In the genomic region with DNA sequence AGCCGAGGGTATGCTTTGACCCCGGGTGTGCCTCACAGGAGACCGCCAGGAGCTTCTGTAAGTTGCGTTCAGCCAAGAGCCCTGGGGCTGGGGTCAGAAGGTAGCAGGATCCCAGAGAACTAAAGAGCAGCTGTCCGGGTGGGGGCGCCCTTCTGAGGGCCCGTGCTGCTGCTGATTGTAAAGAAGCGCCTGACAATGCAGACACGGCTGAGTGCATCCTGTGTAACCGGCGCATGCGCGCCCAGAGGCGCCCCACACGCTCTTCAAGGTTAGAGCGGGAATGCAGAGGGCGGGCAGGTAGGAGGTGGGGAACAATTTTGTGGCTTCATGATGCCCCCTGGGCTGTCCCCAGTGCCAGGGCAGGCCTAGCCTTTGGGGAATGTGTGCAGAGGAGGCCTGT, we compare ENCODE assay signal across 1 cellular context.
TF ChIP-seq lines count a peak whose summit lies in the region.

No MANE protein-coding gene starts in this region.

TF ChIP-seq in H1, 55 proteins besides CTCF, POLR2A, EP300 and RAD21:
- TF ChIP-seq RFX5 (IDR thresholded peaks at IDR 0.05; ENCODE audit: borderline replicate concordance, low read depth, low read length) (no peak), CBX5 (IDR thresholded peaks at IDR 0.05; ENCODE audit: low read depth, low read length) (no peak), TAF1 (IDR thresholded peaks at IDR 0.05; ENCODE audit: low read depth, low read length) (0 out of 2 replicates have a peak, but pooled peaks have one; percentile 27), NRF1 (IDR thresholded peaks at IDR 0.05; ENCODE audit: low read depth, low read length) (peak; percentile 87), CREB1 (IDR thresholded peaks at IDR 0.05) (0 out of 2 replicates have a peak, but pooled peaks have one; percentile 18), E2F6 (IDR thresholded peaks at IDR 0.05) (peak; percentile 98), SAP30 (IDR thresholded peaks at IDR 0.05; ENCODE audit: insufficient read depth, insufficient replicate concordance, low read length) (no peak), EGR1 (IDR thresholded peaks at IDR 0.05; ENCODE audit: borderline replicate concordance, low read depth, low read length) (no peak), HDAC6 (IDR thresholded peaks at IDR 0.05; ENCODE audit: low read depth, low read length) (no peak), SRF (IDR thresholded peaks at IDR 0.05; ENCODE audit: low read depth, low read length) (no peak), KDM4A (IDR thresholded peaks at IDR 0.05; ENCODE audit: low read depth, low read length, severe bottlenecking) (no peak), ATF2 (IDR thresholded peaks at IDR 0.05; ENCODE audit: low read length) (no peak), GABPA (IDR thresholded peaks at IDR 0.05; ENCODE audit: borderline replicate concordance, insufficient read depth, low read length) (no peak), TAF7 (optimal IDR thresholded peaks at IDR 0.05; ENCODE audit: borderline replicate concordance, low read depth, low read length) (no peak), BRCA1 (IDR thresholded peaks at IDR 0.05; ENCODE audit: low read depth, low read length) (no peak), TCF12 (IDR thresholded peaks at IDR 0.05; ENCODE audit: low read depth, low read length) (0 out of 2 replicates have a peak, but pooled peaks have one; percentile 30), ZNF274 (IDR thresholded peaks at IDR 0.05; ENCODE audit: borderline replicate concordance, extremely low read depth, low read length) (no peak), TEAD4 (IDR thresholded peaks at IDR 0.05; ENCODE audit: low read depth, low read length) (peak; percentile 58), RBBP5 (IDR thresholded peaks at IDR 0.05; ENCODE audit: borderline replicate concordance, low read depth, low read length) (no peak), FOSL1 (IDR thresholded peaks at IDR 0.05; ENCODE audit: insufficient read depth, low read depth, low read length) (no peak), CHD2 (IDR thresholded peaks at IDR 0.05; ENCODE audit: low read length) (no peak), RNF2 (IDR thresholded peaks at IDR 0.05; ENCODE audit: borderline replicate concordance, low read depth, low read length, missing control alignments, poor library complexity, severe bottlenecking) (no peak)
- TF ChIP-seq, protein P1, sequence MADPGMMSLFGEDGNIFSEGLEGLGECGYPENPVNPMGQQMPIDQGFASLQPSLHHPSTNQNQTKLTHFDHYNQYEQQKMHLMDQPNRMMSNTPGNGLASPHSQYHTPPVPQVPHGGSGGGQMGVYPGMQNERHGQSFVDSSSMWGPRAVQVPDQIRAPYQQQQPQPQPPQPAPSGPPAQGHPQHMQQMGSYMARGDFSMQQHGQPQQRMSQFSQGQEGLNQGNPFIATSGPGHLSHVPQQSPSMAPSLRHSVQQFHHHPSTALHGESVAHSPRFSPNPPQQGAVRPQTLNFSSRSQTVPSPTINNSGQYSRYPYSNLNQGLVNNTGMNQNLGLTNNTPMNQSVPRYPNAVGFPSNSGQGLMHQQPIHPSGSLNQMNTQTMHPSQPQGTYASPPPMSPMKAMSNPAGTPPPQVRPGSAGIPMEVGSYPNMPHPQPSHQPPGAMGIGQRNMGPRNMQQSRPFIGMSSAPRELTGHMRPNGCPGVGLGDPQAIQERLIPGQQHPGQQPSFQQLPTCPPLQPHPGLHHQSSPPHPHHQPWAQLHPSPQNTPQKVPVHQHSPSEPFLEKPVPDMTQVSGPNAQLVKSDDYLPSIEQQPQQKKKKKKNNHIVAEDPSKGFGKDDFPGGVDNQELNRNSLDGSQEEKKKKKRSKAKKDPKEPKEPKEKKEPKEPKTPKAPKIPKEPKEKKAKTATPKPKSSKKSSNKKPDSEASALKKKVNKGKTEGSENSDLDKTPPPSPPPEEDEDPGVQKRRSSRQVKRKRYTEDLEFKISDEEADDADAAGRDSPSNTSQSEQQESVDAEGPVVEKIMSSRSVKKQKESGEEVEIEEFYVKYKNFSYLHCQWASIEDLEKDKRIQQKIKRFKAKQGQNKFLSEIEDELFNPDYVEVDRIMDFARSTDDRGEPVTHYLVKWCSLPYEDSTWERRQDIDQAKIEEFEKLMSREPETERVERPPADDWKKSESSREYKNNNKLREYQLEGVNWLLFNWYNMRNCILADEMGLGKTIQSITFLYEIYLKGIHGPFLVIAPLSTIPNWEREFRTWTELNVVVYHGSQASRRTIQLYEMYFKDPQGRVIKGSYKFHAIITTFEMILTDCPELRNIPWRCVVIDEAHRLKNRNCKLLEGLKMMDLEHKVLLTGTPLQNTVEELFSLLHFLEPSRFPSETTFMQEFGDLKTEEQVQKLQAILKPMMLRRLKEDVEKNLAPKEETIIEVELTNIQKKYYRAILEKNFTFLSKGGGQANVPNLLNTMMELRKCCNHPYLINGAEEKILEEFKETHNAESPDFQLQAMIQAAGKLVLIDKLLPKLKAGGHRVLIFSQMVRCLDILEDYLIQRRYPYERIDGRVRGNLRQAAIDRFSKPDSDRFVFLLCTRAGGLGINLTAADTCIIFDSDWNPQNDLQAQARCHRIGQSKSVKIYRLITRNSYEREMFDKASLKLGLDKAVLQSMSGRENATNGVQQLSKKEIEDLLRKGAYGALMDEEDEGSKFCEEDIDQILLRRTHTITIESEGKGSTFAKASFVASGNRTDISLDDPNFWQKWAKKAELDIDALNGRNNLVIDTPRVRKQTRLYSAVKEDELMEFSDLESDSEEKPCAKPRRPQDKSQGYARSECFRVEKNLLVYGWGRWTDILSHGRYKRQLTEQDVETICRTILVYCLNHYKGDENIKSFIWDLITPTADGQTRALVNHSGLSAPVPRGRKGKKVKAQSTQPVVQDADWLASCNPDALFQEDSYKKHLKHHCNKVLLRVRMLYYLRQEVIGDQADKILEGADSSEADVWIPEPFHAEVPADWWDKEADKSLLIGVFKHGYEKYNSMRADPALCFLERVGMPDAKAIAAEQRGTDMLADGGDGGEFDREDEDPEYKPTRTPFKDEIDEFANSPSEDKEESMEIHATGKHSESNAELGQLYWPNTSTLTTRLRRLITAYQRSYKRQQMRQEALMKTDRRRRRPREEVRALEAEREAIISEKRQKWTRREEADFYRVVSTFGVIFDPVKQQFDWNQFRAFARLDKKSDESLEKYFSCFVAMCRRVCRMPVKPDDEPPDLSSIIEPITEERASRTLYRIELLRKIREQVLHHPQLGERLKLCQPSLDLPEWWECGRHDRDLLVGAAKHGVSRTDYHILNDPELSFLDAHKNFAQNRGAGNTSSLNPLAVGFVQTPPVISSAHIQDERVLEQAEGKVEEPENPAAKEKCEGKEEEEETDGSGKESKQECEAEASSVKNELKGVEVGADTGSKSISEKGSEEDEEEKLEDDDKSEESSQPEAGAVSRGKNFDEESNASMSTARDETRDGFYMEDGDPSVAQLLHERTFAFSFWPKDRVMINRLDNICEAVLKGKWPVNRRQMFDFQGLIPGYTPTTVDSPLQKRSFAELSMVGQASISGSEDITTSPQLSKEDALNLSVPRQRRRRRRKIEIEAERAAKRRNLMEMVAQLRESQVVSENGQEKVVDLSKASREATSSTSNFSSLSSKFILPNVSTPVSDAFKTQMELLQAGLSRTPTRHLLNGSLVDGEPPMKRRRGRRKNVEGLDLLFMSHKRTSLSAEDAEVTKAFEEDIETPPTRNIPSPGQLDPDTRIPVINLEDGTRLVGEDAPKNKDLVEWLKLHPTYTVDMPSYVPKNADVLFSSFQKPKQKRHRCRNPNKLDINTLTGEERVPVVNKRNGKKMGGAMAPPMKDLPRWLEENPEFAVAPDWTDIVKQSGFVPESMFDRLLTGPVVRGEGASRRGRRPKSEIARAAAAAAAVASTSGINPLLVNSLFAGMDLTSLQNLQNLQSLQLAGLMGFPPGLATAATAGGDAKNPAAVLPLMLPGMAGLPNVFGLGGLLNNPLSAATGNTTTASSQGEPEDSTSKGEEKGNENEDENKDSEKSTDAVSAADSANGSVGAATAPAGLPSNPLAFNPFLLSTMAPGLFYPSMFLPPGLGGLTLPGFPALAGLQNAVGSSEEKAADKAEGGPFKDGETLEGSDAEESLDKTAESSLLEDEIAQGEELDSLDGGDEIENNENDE (IDR thresholded peaks at IDR 0.05; ENCODE audit: insufficient replicate concordance, low read length): no peak
- TF ChIP-seq, protein P2, sequence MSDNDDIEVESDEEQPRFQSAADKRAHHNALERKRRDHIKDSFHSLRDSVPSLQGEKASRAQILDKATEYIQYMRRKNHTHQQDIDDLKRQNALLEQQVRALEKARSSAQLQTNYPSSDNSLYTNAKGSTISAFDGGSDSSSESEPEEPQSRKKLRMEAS (IDR thresholded peaks at IDR 0.05): peak; percentile 68
